In genomic region chr1:94542088-94542671, GRCh38 we compare ENCODE assay signal across 8 cellular contexts. TPM values are rescaled to one million over a fixed set of nuclear protein-coding genes. Genes with fewer than 3 reads are reported as not detected.
DNase-seq lines count a peak whose midpoint lies in the region; ATAC-seq, FAIRE-seq and TF ChIP-seq lines count a peak whose summit lies in the region.

No MANE protein-coding gene starts in this region.

- peaks cover 16% of the 10 kb centered on the region for H3K27me3 ChIP-seq in CD8-positive, alpha-beta T cell (ENCODE audit: insufficient read depth, low read length)
- H3K27me3 ChIP-seq in SK-N-SH (ENCODE audit: insufficient read depth) (no peaks in the 10 kb centered on the region), neural cell (ENCODE audit: insufficient read depth, low read depth, low read length) (peaks cover 35% of the 10 kb centered on the region)

- CTCF ChIA-PET in CD8-positive, alpha-beta T cell (lab: Charles Lee): interaction anchor here (1.2 kb wide), 1 partner anchor 50 kb away, joined by 3 read pairs; no protein-coding TSS in a partner anchor
- CTCF ChIA-PET in SK-N-SH (lab: Yijun Ruan, JAX): interaction anchor here (0.9 to 3.0 kb wide), 9 partner anchors 12 to 633 kb away, joined by 3 to 25 read pairs (median 4); partner anchors contain the start of gene GCLM

- POLR2A ChIA-PET in CD8-positive, alpha-beta T cell (lab: Charles Lee): interaction anchor here (0.6 kb wide), 1 partner anchor 913 kb away, joined by 3 read pairs; no protein-coding TSS in a partner anchor
- POLR2A ChIA-PET in SK-N-SH (lab: Yijun Ruan, JAX): interaction anchor here (0.6 to 1.5 kb wide), 2 partner anchors 15 to 262 kb away, joined by 3 to 4 read pairs; no protein-coding TSS in a partner anchor

- peak overlapping the region; percentile 68 for H3K4me3 Mint-ChIP-seq in CD8-positive, alpha-beta T cell

- peak overlapping the region; percentile 88 for H3K4me2 ChIP-seq in SK-N-SH
- H3K4me2 ChIP-seq in neural cell (ENCODE audit: low read length): no peak overlapping the region

- TF ChIP-seq EP300 in SK-N-SH (IDR thresholded peaks at IDR 0.05; ENCODE audit: borderline replicate concordance in 1 of 2, low read depth in 1 of 2, low read length in 1 of 2) (no peak; a peak in 1 of 4 replicates), neural cell (conservative IDR thresholded peaks at IDR 0.05; ENCODE audit: poor library complexity, severe bottlenecking) (no peak)

- H3K36me3 Mint-ChIP-seq in CD8-positive, alpha-beta T cell: no peaks in the 10 kb centered on the region

- H3F3A ChIP-seq in SK-N-SH (replicated peaks; ENCODE audit: insufficient read depth) (peaks cover 21% of the 10 kb centered on the region), neural cell (ENCODE audit: insufficient read depth, low read length, poor library complexity, severe bottlenecking) (no peaks in the 10 kb centered on the region)

- WGBS in SK-N-SH (ENCODE audit: low lambda C conversion rate): 13% methylated on average over 20 of the region's 25 CpGs

- H3K27me3 Mint-ChIP-seq in CD8-positive, alpha-beta T cell (ENCODE audit: low read depth): peaks cover 52% of the 10 kb centered on the region

- H3K4me1 Mint-ChIP-seq in CD8-positive, alpha-beta T cell (ENCODE audit: low read depth): peaks cover 20% of the 10 kb centered on the region

- H3K9me2 ChIP-seq in SK-N-SH (no peaks in the 10 kb centered on the region), neural cell (ENCODE audit: insufficient read depth, low read length) (no peaks in the 10 kb centered on the region)

- H3K9ac ChIP-seq in SK-N-SH: peak overlapping the region; percentile 38; the same call in 1 of the 2 replicates
- peak overlapping the region; percentile 38 for H3K9ac ChIP-seq in neural cell (ENCODE audit: low read length)

- no peaks in the 10 kb centered on the region for H3K9me3 ChIP-seq in CD8-positive, alpha-beta T cell (ENCODE audit: low read length)
- no peaks in the 10 kb centered on the region for H3K9me3 ChIP-seq in SK-N-SH
- H3K9me3 ChIP-seq in neural cell (ENCODE audit: low read length): no peaks in the 10 kb centered on the region

- peaks cover 4% of the 10 kb centered on the region for H3K4me1 ChIP-seq in CD8-positive, alpha-beta T cell (ENCODE audit: insufficient read depth, low read length)
- peaks cover 13 to 15% of the 10 kb centered on the region in 2 experiments; a peak in 3 of 4 replicates for H3K4me1 ChIP-seq in SK-N-SH (ENCODE audit: control insufficient read depth in 1 of 2, insufficient read depth in 2 of 2, low read depth in 1 of 2, low read length in 1 of 2)

- no peak for ATAC-seq in CD8-positive, alpha-beta T cell
- ATAC-seq in GM21576 (IDR thresholded peaks at IDR 0.05; ENCODE audit: unreplicated experiment) (peak; percentile 20), HG03039 (IDR thresholded peaks at IDR 0.05; ENCODE audit: unreplicated experiment) (no peak)

- H2AFZ ChIP-seq in SK-N-SH (ENCODE audit: low read depth) (peak overlapping the region; percentile 87), neural cell (ENCODE audit: low read depth, low read length) (no peak overlapping the region)

- intact Hi-C loops in CD8-positive, alpha-beta T cell (cut with DNase I, micrococcal nuclease): no loop called here

- TF ChIP-seq CTCF in CD8-positive, alpha-beta T cell (IDR thresholded peaks at IDR 0.05): no peak
- TF ChIP-seq CTCF in SK-N-SH (IDR thresholded peaks at IDR 0.05) (no peak), neural cell (IDR thresholded peaks at IDR 0.05; ENCODE audit: poor library complexity, severe bottlenecking) (no peak)

- H4K20me1 ChIP-seq in SK-N-SH (ENCODE audit: insufficient read depth) (no peaks in the 10 kb centered on the region), neural cell (ENCODE audit: insufficient read depth) (no peaks in the 10 kb centered on the region)

- H3K79me2 ChIP-seq in SK-N-SH (ENCODE audit: insufficient read depth) (no peaks in the 10 kb centered on the region), neural cell (replicated peaks; ENCODE audit: insufficient read depth, low read length) (no peaks in the 10 kb centered on the region)

- no peak for TF ChIP-seq RAD21 in SK-N-SH (IDR thresholded peaks at IDR 0.05; ENCODE audit: low read length)
- TF ChIP-seq RAD21 in neural cell (conservative IDR thresholded peaks at IDR 0.05): no peak

- no peaks in the 10 kb centered on the region for H3K9me3 Mint-ChIP-seq in CD8-positive, alpha-beta T cell

- H3K27ac Mint-ChIP-seq in CD8-positive, alpha-beta T cell: no peak overlapping the region

- no peak overlapping the region for H3K27ac ChIP-seq in CD8-positive, alpha-beta T cell (ENCODE audit: low read depth, low read length)
- H3K27ac ChIP-seq in SK-N-SH (ENCODE audit: low read depth in 2 of 2, low read length in 1 of 2) (peak overlapping the region; percentile 41 to 68; a peak in 2 of 4 replicates), neural cell (ENCODE audit: low read length) (no peak overlapping the region)

- FAIRE-seq in HTR-8/SVneo (lab: Jason Lieb, UNC): no peak

- no peaks in the 10 kb centered on the region for H3K36me3 ChIP-seq in CD8-positive, alpha-beta T cell (ENCODE audit: insufficient read depth, low read length)
- H3K36me3 ChIP-seq in SK-N-SH (replicated peaks in 1 of 2; ENCODE audit: control insufficient read depth in 1 of 2, insufficient read depth in 2 of 2, low read length in 1 of 2) (no peaks in the 10 kb centered on the region), neural cell (ENCODE audit: insufficient read depth, low read length) (no peaks in the 10 kb centered on the region)

- no peak for DNase-seq in CD8-positive, alpha-beta T cell
- DNase-seq in SK-N-SH (peak; percentile 62), fibroblast of gingiva (ENCODE audit: low read depth) (peak; percentile 59), mesenteric fat pad (ENCODE audit: low spot score) (no peak), HTR-8/SVneo (ENCODE audit: insufficient read length, low spot score) (no peak)

- peak overlapping the region; percentile 19 for H3K4me3 ChIP-seq in CD8-positive, alpha-beta T cell (ENCODE audit: low read depth, low read length)
- H3K4me3 ChIP-seq in SK-N-SH (ENCODE audit: low read depth in 2 of 2, low read length in 1 of 2): peak overlapping the region; percentile 73 to 86
- H3K4me3 ChIP-seq in neural cell (ENCODE audit: low read length): peak overlapping the region; percentile 70

TF ChIP-seq in SK-N-SH, 30 proteins besides CTCF, POLR2A, EP300 and RAD21:
- TF ChIP-seq RXRA (IDR thresholded peaks at IDR 0.05; ENCODE audit: borderline replicate concordance, low read depth): no peak
- peak; percentile 64; the same call in 1 of the 2 replicates for TF ChIP-seq RCOR1 (IDR thresholded peaks at IDR 0.05; ENCODE audit: low read length)
- TF ChIP-seq YY1 (IDR thresholded peaks at IDR 0.05; ENCODE audit: low read depth): no peak
- TF ChIP-seq FOSL2 (IDR thresholded peaks at IDR 0.05; ENCODE audit: borderline replicate concordance, low read depth): no peak
- no peak for TF ChIP-seq TAF1 (IDR thresholded peaks at IDR 0.05; ENCODE audit: borderline replicate concordance, low read depth, low read length)
- no peak for TF ChIP-seq MAX (IDR thresholded peaks at IDR 0.05; ENCODE audit: low read depth)
- TF ChIP-seq TEAD4 (IDR thresholded peaks at IDR 0.05; ENCODE audit: borderline replicate concordance, insufficient read depth): no peak
- peak; percentile 57 for TF ChIP-seq TCF12 (IDR thresholded peaks at IDR 0.05)
- peak; percentile 12 for TF ChIP-seq CHD2 (IDR thresholded peaks at IDR 0.05; ENCODE audit: low read length, partially characterized antibody)
- TF ChIP-seq NFIC (IDR thresholded peaks at IDR 0.05; ENCODE audit: borderline replicate concordance): 0 out of 2 replicates have a peak, but pooled peaks have one; percentile 12

TF ChIP-seq in neural cell, 6 proteins besides CTCF, POLR2A, EP300 and RAD21:
- no peak for TF ChIP-seq EZH2 (IDR thresholded peaks at IDR 0.05; ENCODE audit: borderline replicate concordance, insufficient read depth, low read length, poor library complexity, severe bottlenecking)
- TF ChIP-seq REST (IDR thresholded peaks at IDR 0.05; ENCODE audit: borderline replicate concordance): peak; percentile 12
- TF ChIP-seq POLR2AphosphoS5 (IDR thresholded peaks at IDR 0.05): no peak

RNA-seq across cellular contexts. Expression of gene F3, which starts 0.6 kb away (rescaled TPM):
- total RNA-seq in CD8-positive, alpha-beta T cell: not detected
- polyA plus RNA-seq in SK-N-SH (2012; rRNA removed) (1.8 and 2.5 TPM in 2 replicates), neural cell (0.10 TPM in 1 of 2 replicates, not detected in the other)
- 2.3 and 2.4 TPM in 2 replicates for polyA plus RNA-seq in SK-N-SH (2012; cell fraction: cytosol; rRNA removed)
- 2.8 and 3.6 TPM in 2 replicates for polyA plus RNA-seq in SK-N-SH (2012; cell fraction: nucleus; rRNA removed)
- 0.23 TPM in 1 of 2 replicates, not detected in the other for polyA minus RNA-seq in neural cell
- total RNA-seq in mesenteric fat pad: 418 TPM

Comparison
In these comparisons a context has a peak if more than half of its experiments do, and no peak if none do; other contexts are left out.
1. DNase-seq: peak in SK-N-SH (single experiment) and fibroblast of gingiva (single experiment); none in CD8-positive, alpha-beta T cell (0 of 7), mesenteric fat pad (single experiment) and HTR-8/SVneo (single experiment).
2. H3K27ac ChIP-seq: peak in SK-N-SH (2 of 2); none in CD8-positive, alpha-beta T cell (single experiment) and neural cell (single experiment).
3. H3K4me3 ChIP-seq: peak in every context shown above with its lines; median percentile 80 in SK-N-SH; 70 in neural cell; 19 in CD8-positive, alpha-beta T cell.
4. RNA of gene F3, which starts 0.6 kb away (total RNA-seq): 418 TPM in mesenteric fat pad (single experiment); not detected in CD8-positive, alpha-beta T cell; every median in the first group is over 100 times any median in the second.